ENCODE assay signal across 8 cellular contexts in genomic region chr17:7838291-7839075, GRCh38. TPM values are rescaled to one million over a fixed set of nuclear protein-coding genes. Genes with fewer than 3 reads are reported as not detected.
DNase-seq lines count a peak whose midpoint lies in the region; ATAC-seq and TF ChIP-seq lines count a peak whose summit lies in the region.

No MANE protein-coding gene starts in this region.

- CTCF ChIA-PET in AG04449 (lab: Yijun Ruan, JAX), result interaction anchor here (0.7 to 3.0 kb wide), 10 partner anchors 12 to 281 kb away, joined by 3 to 16 read pairs (median 6); partner anchors contain the start of genes CYB5D1, NAA38 and TMEM88

- peak overlapping the region in 4 of 5 donors; percentile 2 to 71 (median 37) for H3K9ac ChIP-seq in subcutaneous abdominal adipose tissue (ENCODE audit: low read length in 5 of 5)

- in situ Hi-C loops in GM18951 (cut with MboI; ENCODE audit: low sequenced_read_pairs, unreplicated experiment), result no loop called here

- peaks cover 0 to 6% (median 0%) of the 10 kb centered on the region in 5 donors for H3K27me3 ChIP-seq in subcutaneous abdominal adipose tissue (ENCODE audit: control insufficient read depth in 5 of 5, insufficient read depth in 4 of 5, low read length in 5 of 5)

- H3K4me1 Mint-ChIP-seq in brain, result peaks cover 57% of the 10 kb centered on the region

- peaks cover 5% of the 10 kb centered on the region for H3K27me3 Mint-ChIP-seq in brain

- peak overlapping the region; percentile 90 to 99 (median 98) for H3K4me3 Mint-ChIP-seq in brain

- H3K36me3 Mint-ChIP-seq in brain, result peaks cover 6% of the 10 kb centered on the region

- POLR2A ChIA-PET in AG04449 (lab: Yijun Ruan, JAX), result no interaction called here

- H3K27ac ChIP-seq in subcutaneous abdominal adipose tissue (ENCODE audit: low read depth, low read length), result peak overlapping the region; percentile 100

- no peak for TF ChIP-seq CTCF in AG04449 (IDR thresholded peaks at IDR 0.05; ENCODE audit: insufficient read depth, low read length, missing control alignments)
- no peak for TF ChIP-seq CTCF in brain (conservative IDR thresholded peaks at IDR 0.05)

- no peak for ATAC-seq in GM19397 (IDR thresholded peaks at IDR 0.05; ENCODE audit: unreplicated experiment)
- no peak for ATAC-seq in GM18861 (IDR thresholded peaks at IDR 0.05; ENCODE audit: unreplicated experiment)

- H3K36me3 ChIP-seq in subcutaneous abdominal adipose tissue (ENCODE audit: control insufficient read depth in 5 of 5, insufficient read depth in 5 of 5, low read length in 5 of 5), result peaks cover 0 to 11% (median 0%) of the 10 kb centered on the region in 5 donors

- peak overlapping the region; percentile 83 for H3K4me3 ChIP-seq in AG04449 (ENCODE audit: low read depth, low read length)
- peak overlapping the region in 3 of 5 donors; percentile 29 to 48 (median 37) for H3K4me3 ChIP-seq in subcutaneous abdominal adipose tissue (ENCODE audit: low read depth in 1 of 5, low read length in 5 of 5)

- H3K9me3 ChIP-seq in subcutaneous abdominal adipose tissue (ENCODE audit: control insufficient read depth in 5 of 5, low read length in 5 of 5), result no peaks in the 10 kb centered on the region

- peaks cover 0 to 7% (median 0%) of the 10 kb centered on the region in 5 experiments for H3K9me3 Mint-ChIP-seq in brain

- H3K4me1 ChIP-seq in subcutaneous abdominal adipose tissue (ENCODE audit: control insufficient read depth in 5 of 5, insufficient read depth in 5 of 5, low read length in 5 of 5), result peaks cover 19 to 69% (median 48%) of the 10 kb centered on the region in 5 donors

- DNase-seq in AG04449 (ENCODE audit: low read depth, low spot score) (no peak), NOMO-1 treated with dmso at 0.1 percent for 144 hours (lab: John Stamatoyannopoulos, UW; ENCODE audit: unreplicated experiment) (peak; percentile 76), kidney tubule cell (ENCODE audit: low spot score) (peak; percentile 63)

- peak overlapping the region; percentile 93 to 100 (median 99) for H3K27ac Mint-ChIP-seq in brain

- TF ChIP-seq POLR2A in GM18951 (IDR thresholded peaks at IDR 0.05; ENCODE audit: extremely low read depth, insufficient read depth, insufficient read length), result peak; percentile 18

RNA-seq across cellular contexts. Expression of gene KDM6B, which starts 4.5 kb away (rescaled TPM):
- polyA plus RNA-seq in brain (ENCODE audit: insufficient read depth, low read depth, low replicate concordance), result 31.8 TPM

RNA-seq across cellular contexts. Expression of gene TMEM88, which starts 16.4 kb away (rescaled TPM):
- polyA plus RNA-seq in brain (ENCODE audit: insufficient read depth, low read depth, low replicate concordance), result 9.8 TPM

RNA-seq across cellular contexts. Expression of gene NAA38, which starts 18.9 kb away (rescaled TPM):
- 262 TPM for polyA plus RNA-seq in brain (ENCODE audit: insufficient read depth, low read depth, low replicate concordance)

RNA-seq across cellular contexts. Expression of gene CYB5D1, which starts 19.3 kb away (rescaled TPM):
- 11.5 TPM for polyA plus RNA-seq in brain (ENCODE audit: insufficient read depth, low read depth, low replicate concordance)

RNA-seq across cellular contexts. Expression of gene CHD3, which starts 50.1 kb away (rescaled TPM):
- polyA plus RNA-seq in brain (ENCODE audit: insufficient read depth, low read depth, low replicate concordance), result 76.2 TPM
